In the genomic region with DNA sequence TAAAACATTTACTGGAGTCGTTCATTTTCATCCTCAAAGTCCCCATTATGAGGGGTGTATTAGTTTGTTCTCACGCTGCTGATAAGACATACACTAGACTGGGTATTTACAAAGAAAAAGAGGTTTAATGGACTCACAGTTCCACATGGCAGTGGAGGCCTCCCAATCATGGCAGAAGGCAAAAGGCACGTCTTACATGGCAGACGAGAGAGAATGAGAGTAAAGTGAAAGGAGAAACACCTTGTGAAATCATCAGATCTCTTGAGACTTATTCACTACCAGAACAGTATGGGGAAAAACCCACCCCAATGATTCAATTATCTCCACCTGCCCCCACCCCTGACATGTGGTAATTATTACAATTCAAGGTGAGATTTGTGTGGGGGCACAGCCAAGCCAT, we compare ENCODE assay signal across 21 cellular contexts.
A peak's percentile ranks its signal among the peaks of the same experiment; 100 is the strongest.
DNase-seq lines count a peak whose midpoint lies in the region; ATAC-seq and TF ChIP-seq lines count a peak whose summit lies in the region.
"Had no signal": no experiment of that assay in that cellular context is flagged by ENCODE, and none has a peak within 500 bp of the region (broad histone marks: within the 10 kb centered on the region; RNA-seq: fewer than 3 reads in every experiment).

No MANE protein-coding gene starts in this region.

- no peaks in the 10 kb centered on the region for H3K36me3 ChIP-seq in GM23338 (ENCODE audit: insufficient read depth)
- H3K36me3 ChIP-seq in SU-DHL-6 (ENCODE audit: low read length): no peaks in the 10 kb centered on the region
- H3K36me3 ChIP-seq: BE2C; BLaER1 treated with 17β-estradiol and CSF1 and Interleukin-3, amounts not matched to agents 10 nM and 100 nM had no signal

- no peak overlapping the region for H3K27ac ChIP-seq in GM23338 (ENCODE audit: low read depth)
- H3K27ac ChIP-seq in SU-DHL-6 (ENCODE audit: low read depth, low read length): no peak overlapping the region
- H3K27ac ChIP-seq: A549; BLaER1 treated with 17β-estradiol and CSF1 and Interleukin-3, amounts not matched to agents 10 nM and 100 nM had no signal

- no peak overlapping the region for H3K9ac ChIP-seq in SU-DHL-6 (ENCODE audit: low read length)
- H3K9ac ChIP-seq: BLaER1 treated with 17β-estradiol and CSF1 and Interleukin-3, amounts not matched to agents 10 nM and 100 nM had no signal

- no peaks in the 10 kb centered on the region for H3K4me1 Mint-ChIP-seq in GM23338
- H3K4me1 Mint-ChIP-seq: CD14-positive monocyte had no signal

- H3K4me2 ChIP-seq in GM23338 (no peak overlapping the region), SU-DHL-6 (ENCODE audit: low read depth, low read length, poor library complexity, severe bottlenecking) (no peak overlapping the region)
- H3K4me2 ChIP-seq: A549; BLaER1 treated with 17β-estradiol and CSF1 and Interleukin-3, amounts not matched to agents 10 nM and 100 nM had no signal

- H3K4me3 ChIP-seq in GM23338: no peak overlapping the region
- no peak overlapping the region for H3K4me3 ChIP-seq in SU-DHL-6 (ENCODE audit: insufficient read depth, low read length, poor library complexity, severe bottlenecking)
- H3K4me3 ChIP-seq: A549; BLaER1 treated with 17β-estradiol and CSF1 and Interleukin-3, amounts not matched to agents 10 nM and 100 nM had no signal

- H2AFZ ChIP-seq in GM23338 (0 out of 2 replicates have a peak overlapping the region, but pooled peaks have one; percentile 43), SU-DHL-6 (ENCODE audit: low read depth, low read length, severe bottlenecking) (peak overlapping the region; percentile 54)

- no peak overlapping the region for H3K4me3 Mint-ChIP-seq in GM23338
- H3K4me3 Mint-ChIP-seq: CD14-positive monocyte; CD4-positive, alpha-beta T cell had no signal

- no peaks in the 10 kb centered on the region for H3K9me3 ChIP-seq in SU-DHL-6 (ENCODE audit: insufficient read depth, low read length)
- H3K9me3 ChIP-seq: A549; BE2C; BLaER1 treated with 17β-estradiol and CSF1 and Interleukin-3, amounts not matched to agents 10 nM and 100 nM had no signal

- H4K20me1 ChIP-seq in GM23338 (replicated peaks; ENCODE audit: insufficient read depth): no peaks in the 10 kb centered on the region
- H4K20me1 ChIP-seq in SU-DHL-6 (ENCODE audit: low read depth, low read length): no peaks in the 10 kb centered on the region
- H4K20me1 ChIP-seq: BLaER1 treated with 17β-estradiol and CSF1 and Interleukin-3, amounts not matched to agents 10 nM and 100 nM had no signal

- H3K9me2 ChIP-seq in GM23338 (ENCODE audit: insufficient read depth): no peaks in the 10 kb centered on the region
- H3K9me2 ChIP-seq in SU-DHL-6 (replicated peaks; ENCODE audit: insufficient read depth, low read length): no peaks in the 10 kb centered on the region

- H3K27me3 Mint-ChIP-seq in GM23338 (ENCODE audit: insufficient read depth, low read depth, poor library complexity): no peaks in the 10 kb centered on the region
- H3K27me3 Mint-ChIP-seq: CD4-positive, alpha-beta T cell had no signal

- H3K27me3 ChIP-seq in GM23338 (ENCODE audit: insufficient read depth) (no peaks in the 10 kb centered on the region), SU-DHL-6 (ENCODE audit: low read length) (no peaks in the 10 kb centered on the region)
- H3K27me3 ChIP-seq: BE2C; BLaER1 treated with 17β-estradiol and CSF1 and Interleukin-3, amounts not matched to agents 10 nM and 100 nM had no signal

- no peak for TF ChIP-seq CTCF in GM23338 (conservative IDR thresholded peaks at IDR 0.05; ENCODE audit: low read depth in 2 of 2)
- TF ChIP-seq CTCF in SU-DHL-6 (IDR thresholded peaks at IDR 0.05; ENCODE audit: insufficient read depth, low read length, poor library complexity, severe bottlenecking): no peak

- H3K36me3 Mint-ChIP-seq in GM23338 (ENCODE audit: low read depth): no peaks in the 10 kb centered on the region
- H3K36me3 Mint-ChIP-seq: CD14-positive monocyte had no signal

- no peak overlapping the region for H3K27ac Mint-ChIP-seq in GM23338
- H3K27ac Mint-ChIP-seq: CD14-positive monocyte; CD4-positive, alpha-beta T cell had no signal

- ATAC-seq in GM23338 (no peak), HG03378 (IDR thresholded peaks at IDR 0.05; ENCODE audit: unreplicated experiment) (no peak)
- ATAC-seq: A549 had no signal

- H3K79me2 ChIP-seq in GM23338 (replicated peaks; ENCODE audit: insufficient read depth): no peaks in the 10 kb centered on the region
- no peaks in the 10 kb centered on the region for H3K79me2 ChIP-seq in SU-DHL-6 (ENCODE audit: insufficient read depth, low read length)

- H3K4me1 ChIP-seq in GM23338 (ENCODE audit: insufficient read depth): no peaks in the 10 kb centered on the region
- H3K4me1 ChIP-seq: A549; BE2C; BLaER1 treated with 17β-estradiol and CSF1 and Interleukin-3, amounts not matched to agents 10 nM and 100 nM had no signal

- peak; percentile 16 for DNase-seq in NCI-H2171 treated with DMSO at 0.1 percent for 48 hours (lab: John Stamatoyannopoulos, UW)
- DNase-seq in NCI-H2171 (lab: John Stamatoyannopoulos, UW): no peak
- DNase-seq in GM23338 (ENCODE audit: low spot score): no peak
- no peak for DNase-seq in SHP77 (lab: John Stamatoyannopoulos, UW)
- DNase-seq in cortex of kidney (lab: John Stamatoyannopoulos, UW): no peak
- DNase-seq: 8988T; ACHN; AML-193; BE2C; Calu3; CD4-positive, alpha-beta T cell; COR-L47; DMS153; DND-41; H7; HCEC 1CT had no signal

- H3F3A ChIP-seq in GM23338 (replicated peaks; ENCODE audit: low read depth) (no peaks in the 10 kb centered on the region), SU-DHL-6 (ENCODE audit: insufficient read depth) (no peaks in the 10 kb centered on the region)

- no peaks in the 10 kb centered on the region for H3K9me3 Mint-ChIP-seq in GM23338

TF ChIP-seq in GM23338, 12 proteins besides CTCF, POLR2A, EP300 and RAD21:
- TF ChIP-seq ZNF114 (CRISPR knock-in tag; IDR thresholded peaks at IDR 0.05) (no peak), NANOG (IDR thresholded peaks at IDR 0.05; ENCODE audit: borderline replicate concordance) (no peak)
- TF ChIP-seq, protein P1, sequence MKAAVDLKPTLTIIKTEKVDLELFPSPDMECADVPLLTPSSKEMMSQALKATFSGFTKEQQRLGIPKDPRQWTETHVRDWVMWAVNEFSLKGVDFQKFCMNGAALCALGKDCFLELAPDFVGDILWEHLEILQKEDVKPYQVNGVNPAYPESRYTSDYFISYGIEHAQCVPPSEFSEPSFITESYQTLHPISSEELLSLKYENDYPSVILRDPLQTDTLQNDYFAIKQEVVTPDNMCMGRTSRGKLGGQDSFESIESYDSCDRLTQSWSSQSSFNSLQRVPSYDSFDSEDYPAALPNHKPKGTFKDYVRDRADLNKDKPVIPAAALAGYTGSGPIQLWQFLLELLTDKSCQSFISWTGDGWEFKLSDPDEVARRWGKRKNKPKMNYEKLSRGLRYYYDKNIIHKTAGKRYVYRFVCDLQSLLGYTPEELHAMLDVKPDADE (IDR thresholded peaks at IDR 0.05): no peak
